4 cellular contexts compared by ENCODE assay signal in the genomic region with DNA sequence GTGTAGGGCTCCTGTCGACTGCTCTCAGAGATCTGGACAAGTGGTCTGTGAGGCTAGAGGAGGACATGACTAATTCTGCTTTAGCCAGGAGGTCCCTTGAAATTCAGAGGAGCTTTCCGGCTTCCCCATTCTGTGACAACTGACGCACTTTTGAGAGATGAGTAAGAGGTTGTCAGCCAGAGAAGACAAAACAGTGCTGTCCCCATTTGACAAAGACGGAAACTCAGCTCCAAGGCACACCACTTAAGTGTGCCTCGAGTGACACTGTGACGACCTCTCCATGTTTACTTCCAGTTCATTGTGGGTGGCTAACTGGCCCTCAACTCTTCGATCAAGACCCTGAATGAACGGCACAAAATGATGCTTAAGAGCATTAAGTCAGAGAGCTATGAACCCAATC. TPM values are rescaled to one million over a fixed set of nuclear protein-coding genes. Genes with fewer than 3 reads are reported as not detected.
DNase-seq lines count a peak whose midpoint lies in the region; ATAC-seq, FAIRE-seq and TF ChIP-seq lines count a peak whose summit lies in the region.
"Not testable (repeated sequence)": the region's sequence is repeated elsewhere in the genome, so short reads cannot be mapped to it uniquely, and the experiment has no call there.

No MANE protein-coding gene starts in this region.

- H3K27me3 ChIP-seq in GM12878 (replicated peaks in 1 of 2; ENCODE audit: control insufficient read depth in 2 of 2, insufficient read depth in 2 of 2, low read length in 1 of 2); bronchial epithelial cell (ENCODE audit: control insufficient read depth, insufficient read depth, low read length): not testable (repeated sequence)

- H3K4me3 Mint-ChIP-seq in stimulated activated effector memory CD8-positive, alpha-beta T cell treated with anti-CD3 and anti-CD28 coated beads, Interleukin-12 subunit alpha, Interleukin-12 subunit beta, amount 100 ng/mL, for 72 hours: not testable (repeated sequence)

- H2AFZ ChIP-seq in GM12878 (ENCODE audit: control insufficient read depth, low read depth, low read length): not testable (repeated sequence)

- TF ChIP-seq CTCF in GM12878 (IDR thresholded peaks at IDR 0.05 in 2 of 3, conservative IDR thresholded peaks at IDR 0.05 in 1 of 3; ENCODE audit: control insufficient read depth in 2 of 3, extremely low read depth in 1 of 3, insufficient read depth in 1 of 3, low read depth in 3 of 3, low read length in 3 of 3); bronchial epithelial cell (IDR thresholded peaks at IDR 0.05; ENCODE audit: insufficient read depth, low read length, severe bottlenecking): not testable (repeated sequence)

- BruUV-seq in GM12878 (replicated peaks; lab: Mats Ljungman, UMichigan): not testable (repeated sequence)

- H3K27ac ChIP-seq in GM12878 (ENCODE audit: control insufficient read depth, insufficient read depth): not testable (repeated sequence)

- not testable (repeated sequence) for H3K9me3 ChIP-seq in GM12878 (replicated peaks; ENCODE audit: control insufficient read depth, insufficient read depth, low read length)

- H3K4me1 Mint-ChIP-seq in stimulated activated effector memory CD8-positive, alpha-beta T cell treated with anti-CD3 and anti-CD28 coated beads, Interleukin-12 subunit alpha, Interleukin-12 subunit beta, amount 100 ng/mL, for 72 hours: not testable (repeated sequence)

- H4K20me1 ChIP-seq in GM12878 (ENCODE audit: control insufficient read depth, insufficient read depth): not testable (repeated sequence)

- in situ Hi-C loops in GM12878 (cut with MboI): not testable (repeated sequence)

- CTCF ChIA-PET in GM12878 (lab: Yijun Ruan, JAX): not testable (repeated sequence)

- peak; percentile 54 for ATAC-seq in GM12878
- peak; percentile 70 for ATAC-seq in stimulated activated effector memory CD8-positive, alpha-beta T cell treated with anti-CD3 and anti-CD28 coated beads, Interleukin-12 subunit alpha, Interleukin-12 subunit beta, amount 100 ng/mL, for 72 hours

- DNase-seq in NOMO-1 treated with DMSO at 0.1 percent for 48 hours (lab: John Stamatoyannopoulos, UW; ENCODE audit: unreplicated experiment): peak; percentile 6
- DNase-seq in GM12878 (ENCODE audit: low read depth, low spot score); bronchial epithelial cell (ENCODE audit: low read depth); stimulated activated effector memory CD8-positive, alpha-beta T cell treated with anti-CD3 and anti-CD28 coated beads, Interleukin-12 subunit alpha, Interleukin-12 subunit beta, amount 100 ng/mL, for 72 hours (ENCODE audit: low spot score in 2 of 2): not testable (repeated sequence)

- not testable (repeated sequence) for H3K36me3 ChIP-seq in GM12878 (ENCODE audit: control insufficient read depth in 2 of 2, insufficient read depth in 2 of 2, low read length in 1 of 2); bronchial epithelial cell (ENCODE audit: control insufficient read depth, insufficient read depth, low read length)

- not testable (repeated sequence) for H3K4me1 ChIP-seq in GM12878 (ENCODE audit: control insufficient read depth, insufficient read depth, low read length)

- not testable (repeated sequence) for H3K4me3 ChIP-seq in GM12878; bronchial epithelial cell (ENCODE audit: low read depth, low read length)

- not testable (repeated sequence) for H3K9ac ChIP-seq in GM12878 (ENCODE audit: control insufficient read depth, insufficient read depth, low read length)

- H3K4me2 ChIP-seq in GM12878 (ENCODE audit: control insufficient read depth, insufficient read depth): not testable (repeated sequence)

- TF ChIP-seq POLR2A in GM12878 (IDR thresholded peaks at IDR 0.05; ENCODE audit: low read depth, low read length): not testable (repeated sequence)

- SMC1A ChIA-PET in GM12878 (lab: Charles Lee; ENCODE audit: uncharacterized antibody, unreplicated experiment): not testable (repeated sequence)

- FAIRE-seq in GM12878 (lab: Jason Lieb, UNC): not testable (repeated sequence)
- FAIRE-seq in bronchial epithelial cell (lab: Jason Lieb, UNC): peak; percentile 79

- intact Hi-C loops in GM12878 (cut with micrococcal nuclease; ENCODE audit: unreplicated experiment): not testable (repeated sequence)

- POLR2A ChIA-PET in GM12878 (lab: Charles Lee): not testable (repeated sequence)

- H3K79me2 ChIP-seq in GM12878 (ENCODE audit: control insufficient read depth, insufficient read depth, low read length): not testable (repeated sequence)

- H3K9me3 Mint-ChIP-seq in stimulated activated effector memory CD8-positive, alpha-beta T cell treated with anti-CD3 and anti-CD28 coated beads, Interleukin-12 subunit alpha, Interleukin-12 subunit beta, amount 100 ng/mL, for 72 hours: not testable (repeated sequence)

- WGBS in GM12878 (ENCODE audit: insufficient coverage, insufficient replicate concordance, low lambda C conversion rate, missing lambda C conversion rate): 50% methylated on average over 2 of the region's 8 CpGs

- RAD21 ChIA-PET in GM12878 (lab: Charles Lee; ENCODE audit: unreplicated experiment): not testable (repeated sequence)

- not testable (repeated sequence) for TF ChIP-seq EP300 in GM12878 (IDR thresholded peaks at IDR 0.05; ENCODE audit: borderline replicate concordance in 1 of 2, control insufficient read depth in 1 of 2, low read depth in 2 of 2, low read length in 2 of 2)

- not testable (repeated sequence) for TF ChIP-seq RAD21 in GM12878 (IDR thresholded peaks at IDR 0.05; ENCODE audit: insufficient read depth, low read depth, low read length)

- H3K36me3 Mint-ChIP-seq in stimulated activated effector memory CD8-positive, alpha-beta T cell treated with anti-CD3 and anti-CD28 coated beads, Interleukin-12 subunit alpha, Interleukin-12 subunit beta, amount 100 ng/mL, for 72 hours: not testable (repeated sequence)

- H3K27ac Mint-ChIP-seq in stimulated activated effector memory CD8-positive, alpha-beta T cell treated with anti-CD3 and anti-CD28 coated beads, Interleukin-12 subunit alpha, Interleukin-12 subunit beta, amount 100 ng/mL, for 72 hours: not testable (repeated sequence)

RNA-seq across cellular contexts. Expression of a gene that starts 47.3 kb away (rescaled TPM):
- 436 and 466 TPM in 2 replicates for total RNA-seq in GM12878 (2013; cell fraction: nucleolus; rRNA removed)
- 2,382 and 2,699 TPM in 2 replicates for total RNA-seq in GM12878 (2014; rRNA removed)
- 3,837 and 4,067 TPM in 2 replicates for total RNA-seq in GM12878 (2014; rRNA removed; fragmentation: Illumina TruSeq; extraction: Trizol)
- 2,387 and 2,491 TPM in 2 replicates for total RNA-seq in GM12878 (2021)
- 25,879 TPM for polyA plus RNA-seq in GM12878 (2011; ENCODE audit: low read depth)
- polyA plus RNA-seq in GM12878 (2011; rRNA removed): 6,408 and 6,567 TPM in 2 replicates
- 6,382 and 6,408 TPM in 2 replicates for polyA plus RNA-seq in GM12878 (2011; cell fraction: cytosol; rRNA removed)
- polyA plus RNA-seq in GM12878 (2011; cell fraction: nucleus; rRNA removed): 1,845 and 1,986 TPM in 2 replicates
- 6,609 and 6,771 TPM in 2 replicates for polyA plus RNA-seq in GM12878 (2012)
- 5,078 and 7,979 TPM in 2 replicates for polyA plus RNA-seq in GM12878 (2014; fragmentation: Illumina TruSeq; extraction: Trizol)
- 1,000 to 10,000 TPM; 2,843 to 3,155 TPM for polyA plus RNA-seq in GM12878 (2014; fragmentation: Nextera tagmentation; extraction: Ambion mirVana)
- polyA plus RNA-seq in GM12878 (2014; rRNA removed): 5,701 and 5,848 TPM in 2 replicates
- 1,000 to 10,000 TPM; 1,566 to 1,602 TPM for polyA plus RNA-seq in GM12878 (2016; fragmentation: Nextera tagmentation; extraction: Ambion mirVana)
- polyA minus RNA-seq in GM12878 (2011; rRNA and poly(A)+ RNA removed): 1,460 and 2,424 TPM in 2 replicates
- polyA minus RNA-seq in GM12878 (2011; cell fraction: cytosol; rRNA and poly(A)+ RNA removed): 279 and 295 TPM in 2 replicates
- 116 and 153 TPM in 2 replicates for polyA minus RNA-seq in GM12878 (2011; cell fraction: nucleus; rRNA and poly(A)+ RNA removed)
- total RNA-seq in bronchial epithelial cell: 2,488 and 3,748 TPM in 2 replicates

RNA-seq across cellular contexts. Expression of a gene that starts 58.5 kb away (rescaled TPM):
- 152 and 163 TPM in 2 replicates for total RNA-seq in GM12878 (2013; cell fraction: nucleolus; rRNA removed)
- total RNA-seq in GM12878 (2014; rRNA removed): 174 and 216 TPM in 2 replicates
- total RNA-seq in GM12878 (2014; rRNA removed; fragmentation: Illumina TruSeq; extraction: Trizol): 127 and 130 TPM in 2 replicates
- 99.3 and 107 TPM in 2 replicates for total RNA-seq in GM12878 (2021)
- polyA plus RNA-seq in GM12878 (2011; ENCODE audit: low read depth): 61.9 TPM
- 269 and 375 TPM in 2 replicates for polyA plus RNA-seq in GM12878 (2011; rRNA removed)
- 117 and 194 TPM in 2 replicates for polyA plus RNA-seq in GM12878 (2011; cell fraction: cytosol; rRNA removed)
- polyA plus RNA-seq in GM12878 (2011; cell fraction: nucleus; rRNA removed): 61.4 and 63.5 TPM in 2 replicates
- polyA plus RNA-seq in GM12878 (2012): 88.8 and 115 TPM in 2 replicates
- polyA plus RNA-seq in GM12878 (2014; fragmentation: Illumina TruSeq; extraction: Trizol): 154 and 197 TPM in 2 replicates
- 100 to 1,000 TPM; 219 to 334 TPM for polyA plus RNA-seq in GM12878 (2014; fragmentation: Nextera tagmentation; extraction: Ambion mirVana)
- 106 and 110 TPM in 2 replicates for polyA plus RNA-seq in GM12878 (2014; rRNA removed)
- polyA plus RNA-seq in GM12878 (2016; fragmentation: Nextera tagmentation; extraction: Ambion mirVana): 100 to 1,000 TPM; 263 to 264 TPM
- polyA minus RNA-seq in GM12878 (2011; rRNA and poly(A)+ RNA removed): 200 and 263 TPM in 2 replicates
- polyA minus RNA-seq in GM12878 (2011; cell fraction: cytosol; rRNA and poly(A)+ RNA removed): 86.3 and 90.9 TPM in 2 replicates
- 32.9 and 43.9 TPM in 2 replicates for polyA minus RNA-seq in GM12878 (2011; cell fraction: nucleus; rRNA and poly(A)+ RNA removed)
- total RNA-seq in bronchial epithelial cell: 189 and 375 TPM in 2 replicates
